Comparison of ENCODE assay signal across 11 cellular contexts in genomic region chr6:28634406-28634757, GRCh38.
A peak's percentile ranks its signal among the peaks of the same experiment; 100 is the strongest.
DNase-seq lines count a peak whose midpoint lies in the region; ATAC-seq, FAIRE-seq and TF ChIP-seq lines count a peak whose summit lies in the region.
"Had no signal": no experiment of that assay in that cellular context is flagged by ENCODE, and none has a peak within 500 bp of the region (broad histone marks: within the 10 kb centered on the region; RNA-seq: fewer than 3 reads in every experiment).

No MANE protein-coding gene starts in this region.

- H3K4me1 ChIP-seq in left ventricle myocardium inferior (peaks cover 10% of the 10 kb centered on the region), HepG2 (ENCODE audit: insufficient read depth, low read length) (peaks cover 31% of the 10 kb centered on the region)

- peak overlapping the region; percentile 96 for H3K4me3 Mint-ChIP-seq in type B pancreatic cell
- H3K4me3 Mint-ChIP-seq: CD8-positive, alpha-beta T cell had no signal

- POLR2A ChIA-PET in HepG2 (lab: Yijun Ruan, JAX), result interaction anchor here (1.1 to 1.2 kb wide), 2 partner anchors 9 to 45 kb away, joined by 3 to 5 read pairs; no protein-coding TSS in a partner anchor

- in situ Hi-C loops in astrocyte of the spinal cord (cut with HindIII; ENCODE audit: low sequenced_read_pairs) (no loop called here), HepG2 (cut with HindIII; ENCODE audit: extremely low pct_ligation_motif_present, low pct_unique_long_range_greater_than_20kb) (no loop called here)

- WGBS in HepG2 (ENCODE audit: low lambda C conversion rate), result 7% methylated on average over 4 of the region's 4 CpGs

- no peak for TF ChIP-seq POLR2A in HepG2 (IDR thresholded peaks at IDR 0.05; ENCODE audit: insufficient read depth in 1 of 2, low read depth in 2 of 2, low read length in 2 of 2)

- H2AFZ ChIP-seq in HepG2 (ENCODE audit: low read length), result peak overlapping the region; percentile 48

- peaks cover 41% of the 10 kb centered on the region for H3K27me3 Mint-ChIP-seq in type B pancreatic cell

- H3K27me3 ChIP-seq in left ventricle myocardium inferior (ENCODE audit: low read depth), result peaks cover 98% of the 10 kb centered on the region
- peaks cover 0 to 26% of the 10 kb centered on the region in 2 experiments; a peak in 3 of 5 replicates for H3K27me3 ChIP-seq in HepG2 (ENCODE audit: control insufficient read depth in 1 of 2, insufficient read depth in 2 of 2, low read length in 2 of 2)

- peaks cover 13% of the 10 kb centered on the region for H3K4me1 Mint-ChIP-seq in type B pancreatic cell (ENCODE audit: unreplicated experiment)

- no peaks in the 10 kb centered on the region for H4K20me1 ChIP-seq in HepG2 (ENCODE audit: insufficient read depth, low read length)

- H3K4me3 ChIP-seq in left ventricle myocardium inferior (peak overlapping the region; percentile 56), astrocyte of the spinal cord (ENCODE audit: low read depth, low read length) (peak overlapping the region; percentile 33), HepG2 (replicated peaks in 1 of 3; ENCODE audit: insufficient read depth in 1 of 3, low read depth in 2 of 3, low read length in 3 of 3) (peak overlapping the region; percentile 49 to 75 (median 53))
- H3K4me3 ChIP-seq: lung had no signal

- H3K36me3 ChIP-seq in left ventricle myocardium inferior (no peaks in the 10 kb centered on the region), HepG2 (replicated peaks in 1 of 2; ENCODE audit: control insufficient read depth in 1 of 2, insufficient read depth in 2 of 2, low read length in 2 of 2) (no peaks in the 10 kb centered on the region)

- DNase-seq in left ventricle myocardium inferior, result no peak
- DNase-seq in Right ventricle myocardium superior, result no peak
- DNase-seq in astrocyte of the spinal cord (ENCODE audit: low read depth, low spot score), result no peak
- DNase-seq in HepG2 (ENCODE audit: low spot score), result no peak
- DNase-seq in type B pancreatic cell (ENCODE audit: extremely low spot score, unreplicated experiment), result no peak
- DNase-seq in activated CD8-positive, alpha-beta memory T cell treated with anti-CD3 and anti-CD28 coated beads, Interleukin-2, amount 50 U/mL, for 48 hours, result no peak
- DNase-seq in activated CD4-positive, alpha-beta T cell treated with anti-CD3 and anti-CD28 coated beads, Interleukin-2, amount 50 U/mL, for 48 hours, result no peak
- DNase-seq: CD8-positive, alpha-beta T cell had no signal

- CTCF ChIA-PET in HepG2 (lab: Yijun Ruan, JAX; ENCODE audit: low intra/inter-chr PET ratio, low total read pairs), result no interaction called here

- no peak for TF ChIP-seq CTCF in left ventricle myocardium inferior (IDR thresholded peaks at IDR 0.05; ENCODE audit: borderline replicate concordance)
- TF ChIP-seq CTCF in astrocyte of the spinal cord (IDR thresholded peaks at IDR 0.05; ENCODE audit: low read depth, low read length), result no peak
- no peak for TF ChIP-seq CTCF in HepG2 (CRISPR knock-in tag; IDR thresholded peaks at IDR 0.05)
- no peak for TF ChIP-seq CTCF in type B pancreatic cell (conservative IDR thresholded peaks at IDR 0.05)

- no peaks in the 10 kb centered on the region for H3K9me3 Mint-ChIP-seq in type B pancreatic cell
- H3K9me3 Mint-ChIP-seq: CD8-positive, alpha-beta T cell had no signal

- intact Hi-C loops in left ventricle myocardium inferior (cut with micrococcal nuclease) (no loop called here), Right ventricle myocardium superior (cut with DNase I) (no loop called here), HepG2 (cut with micrococcal nuclease; ENCODE audit: unreplicated experiment) (no loop called here)

- ATAC-seq in Right ventricle myocardium superior (ENCODE audit: poor library complexity), result no peak
- ATAC-seq in HepG2, result peak; percentile 43
- ATAC-seq in GM21526 (IDR thresholded peaks at IDR 0.05; ENCODE audit: low FRiP score, unreplicated experiment), result no peak
- ATAC-seq: CD8-positive, alpha-beta T cell had no signal

- H3K36me3 Mint-ChIP-seq in type B pancreatic cell, result no peaks in the 10 kb centered on the region
- H3K36me3 Mint-ChIP-seq: CD8-positive, alpha-beta T cell had no signal

- H3K9me3 ChIP-seq in left ventricle myocardium inferior (replicated peaks), result no peaks in the 10 kb centered on the region
- no peaks in the 10 kb centered on the region for H3K9me3 ChIP-seq in HepG2 (ENCODE audit: low read length)

- peak overlapping the region; percentile 29 for H3K27ac Mint-ChIP-seq in type B pancreatic cell
- H3K27ac Mint-ChIP-seq: CD8-positive, alpha-beta T cell had no signal

- no peak for FAIRE-seq in HepG2 (lab: Jason Lieb, UNC)
- FAIRE-seq: colon had no signal

- H3K79me2 ChIP-seq in HepG2 (ENCODE audit: insufficient read depth, low read length), result no peaks in the 10 kb centered on the region

- no peak overlapping the region for H3K27ac ChIP-seq in left ventricle myocardium inferior (replicated peaks)
- no peak overlapping the region for H3K27ac ChIP-seq in HepG2 (ENCODE audit: extremely low read length, insufficient read depth, low read length)

- TF ChIP-seq RAD21 in HepG2 (CRISPR knock-in tag; IDR thresholded peaks at IDR 0.05), result no peak

- no peak overlapping the region; the same call in 1 of the 2 replicates for H3K9ac ChIP-seq in HepG2 (ENCODE audit: insufficient read depth, low read depth, low read length)

- TF ChIP-seq EP300 in HepG2 (IDR thresholded peaks at IDR 0.05; ENCODE audit: low read depth in 2 of 2, low read length in 2 of 2) (no peak), HepG2 (CRISPR knock-in tag; IDR thresholded peaks at IDR 0.05; ENCODE audit: borderline replicate concordance) (no peak)

- H3K4me2 ChIP-seq in HepG2 (ENCODE audit: low read depth, low read length), result peak overlapping the region; percentile 96

- no TSS peak for BruUV-seq in HepG2 (replicated peaks; lab: Mats Ljungman, UMichigan)

TF ChIP-seq in HepG2, 621 proteins besides CTCF, POLR2A, EP300 and RAD21:
- 0 out of 2 replicates have a peak, but pooled peaks have one; percentile 12 for TF ChIP-seq HNF4G (IDR thresholded peaks at IDR 0.05; ENCODE audit: borderline replicate concordance, low read depth, low read length)
- TF ChIP-seq HNF4G (CRISPR knock-in tag; IDR thresholded peaks at IDR 0.05; ENCODE audit: borderline replicate concordance, low read depth), result no peak
- no peak for TF ChIP-seq ZBTB4 (CRISPR knock-in tag; IDR thresholded peaks at IDR 0.05; ENCODE audit: borderline replicate concordance)
- TF ChIP-seq PHF21A (CRISPR knock-in tag; IDR thresholded peaks at IDR 0.05), result 0 out of 2 replicates have a peak, but pooled peaks have one; percentile 3
- 0 out of 2 replicates have a peak, but pooled peaks have one; percentile 13 for TF ChIP-seq ATF1 (CRISPR knock-in tag; IDR thresholded peaks at IDR 0.05)
- 0 out of 2 replicates have a peak, but pooled peaks have one; percentile 24 for TF ChIP-seq ZNF33A (CRISPR knock-in tag; IDR thresholded peaks at IDR 0.05; ENCODE audit: borderline replicate concordance)
